ENCODE assay signal across 8 cellular contexts in the genomic region with DNA sequence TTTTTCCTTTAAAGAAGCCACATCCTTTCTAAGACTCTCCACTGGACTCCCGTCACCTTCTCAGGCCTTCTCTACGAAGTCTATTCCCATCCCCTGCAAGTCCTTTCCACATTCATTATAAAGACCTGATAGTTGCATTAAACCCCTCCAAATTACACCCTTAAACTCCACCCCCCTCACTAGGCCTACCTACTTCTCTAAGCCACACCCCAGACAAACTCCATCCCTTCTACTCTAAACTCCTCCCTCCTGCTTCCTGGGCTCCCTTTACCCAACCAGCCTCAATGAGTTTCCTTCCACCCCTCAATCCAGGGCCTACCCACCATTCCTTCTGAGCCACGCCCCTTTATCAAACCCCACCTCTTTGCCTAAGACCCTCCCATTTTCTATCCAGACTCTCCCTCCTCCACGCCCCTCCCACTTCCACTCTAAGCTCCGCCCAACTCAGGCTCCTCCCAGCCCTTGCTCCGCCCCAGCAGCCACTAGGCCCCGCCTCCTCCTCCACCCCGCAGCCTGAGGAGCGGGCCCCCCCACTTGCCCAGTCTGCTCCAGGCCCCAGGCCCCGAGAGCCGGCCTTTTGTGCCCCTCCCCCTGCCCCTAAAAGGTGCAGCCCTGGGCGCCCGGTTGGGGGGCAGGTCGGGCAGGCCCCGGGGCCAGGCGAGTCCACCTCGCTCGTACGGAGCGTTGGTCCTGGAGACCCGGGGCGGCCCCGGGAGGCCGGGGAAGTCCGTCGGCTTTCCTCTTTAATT. TPM values are rescaled to one million over a fixed set of nuclear protein-coding genes. Genes with fewer than 3 reads are reported as not detected.
DNase-seq lines count a peak whose midpoint lies in the region; ATAC-seq and TF ChIP-seq lines count a peak whose summit lies in the region.

No MANE protein-coding gene starts in this region.

- DNase-seq in NCI-H187 (lab: John Stamatoyannopoulos, UW), result peak; percentile 88 to 93
- peak; percentile 90 for DNase-seq in T-helper 2 cell treated with Interferon-gamma antibody and Interleukin-4, amounts not matched to agents 5 μg/mL and 100 μg/mL, for 36 hours (ENCODE audit: low spot score)
- DNase-seq in ascending aorta (ENCODE audit: low spot score in 2 of 2), result peak; percentile 77 to 97
- peak; percentile 91 for DNase-seq in hepatic stellate cell (ENCODE audit: low spot score)
- DNase-seq in retina, result peak; percentile 99

- H3K27ac ChIP-seq in ascending aorta, result peak overlapping the region; percentile 99 to 100

- no peaks in the 10 kb centered on the region for H3K9me3 Mint-ChIP-seq in T-helper 2 cell treated with Interferon-gamma antibody and Interleukin-4, amounts not matched to agents 5 μg/mL and 100 μg/mL, for 36 hours

- H3K36me3 Mint-ChIP-seq in T-helper 2 cell treated with Interferon-gamma antibody and Interleukin-4, amounts not matched to agents 5 μg/mL and 100 μg/mL, for 36 hours (ENCODE audit: low read depth), result peaks cover 37% of the 10 kb centered on the region

- H3K4me1 Mint-ChIP-seq in T-helper 2 cell treated with Interferon-gamma antibody and Interleukin-4, amounts not matched to agents 5 μg/mL and 100 μg/mL, for 36 hours (ENCODE audit: low read depth), result peaks cover 22% of the 10 kb centered on the region

- no peaks in the 10 kb centered on the region for H3K27me3 ChIP-seq in ascending aorta

- intact Hi-C loops in ascending aorta (cut with DNase I), result loop anchor here (1.0 to 2.0 kb wide), 9 partner anchors 18 to 482 kb away; partner anchors contain the start of genes ISOC2, KMT5C, PPP1R12C and ZNF579

- ATAC-seq in GM18498 (IDR thresholded peaks at IDR 0.05; ENCODE audit: unreplicated experiment) (peak; percentile 54), HG02885 (IDR thresholded peaks at IDR 0.05; ENCODE audit: poor library complexity, unreplicated experiment) (peak; percentile 51), HG03469 (IDR thresholded peaks at IDR 0.05; ENCODE audit: unreplicated experiment) (no peak)

- TF ChIP-seq CTCF in ascending aorta (IDR thresholded peaks at IDR 0.05), result no peak

- H3K4me1 ChIP-seq in ascending aorta, result no peaks in the 10 kb centered on the region

- peak overlapping the region; percentile 82 to 89 for H3K4me3 ChIP-seq in ascending aorta

- no peaks in the 10 kb centered on the region for H3K27me3 Mint-ChIP-seq in T-helper 2 cell treated with Interferon-gamma antibody and Interleukin-4, amounts not matched to agents 5 μg/mL and 100 μg/mL, for 36 hours (ENCODE audit: low read depth)

- peak overlapping the region; percentile 97 for H3K4me3 Mint-ChIP-seq in T-helper 2 cell treated with Interferon-gamma antibody and Interleukin-4, amounts not matched to agents 5 μg/mL and 100 μg/mL, for 36 hours

- H3K36me3 ChIP-seq in ascending aorta, result peaks cover 8 to 25% of the 10 kb centered on the region in 2 donors

- H3K27ac Mint-ChIP-seq in T-helper 2 cell treated with Interferon-gamma antibody and Interleukin-4, amounts not matched to agents 5 μg/mL and 100 μg/mL, for 36 hours, result peak overlapping the region; percentile 99

- H3K9me3 ChIP-seq in ascending aorta, result no peaks in the 10 kb centered on the region

RNA-seq across cellular contexts. Expression of gene FIZ1, which starts 0.4 kb away (rescaled TPM):
- 30.5 TPM for total RNA-seq in ascending aorta

RNA-seq across cellular contexts. Expression of gene ZNF524, which starts 1.2 kb away (rescaled TPM):
- 28.6 TPM for total RNA-seq in ascending aorta

RNA-seq across cellular contexts. Expression of gene ZNF865, which starts 6.6 kb away (rescaled TPM):
- total RNA-seq in ascending aorta, result 22.0 TPM

RNA-seq across cellular contexts. Expression of gene ZNF579, which starts 18.2 kb away (rescaled TPM):
- total RNA-seq in ascending aorta, result 14.2 TPM

RNA-seq across cellular contexts. Expression of gene ZNF784, which starts 25.5 kb away (rescaled TPM):
- 14.7 TPM for total RNA-seq in ascending aorta
